ENCODE assay signal across 8 cellular contexts in the genomic region with DNA sequence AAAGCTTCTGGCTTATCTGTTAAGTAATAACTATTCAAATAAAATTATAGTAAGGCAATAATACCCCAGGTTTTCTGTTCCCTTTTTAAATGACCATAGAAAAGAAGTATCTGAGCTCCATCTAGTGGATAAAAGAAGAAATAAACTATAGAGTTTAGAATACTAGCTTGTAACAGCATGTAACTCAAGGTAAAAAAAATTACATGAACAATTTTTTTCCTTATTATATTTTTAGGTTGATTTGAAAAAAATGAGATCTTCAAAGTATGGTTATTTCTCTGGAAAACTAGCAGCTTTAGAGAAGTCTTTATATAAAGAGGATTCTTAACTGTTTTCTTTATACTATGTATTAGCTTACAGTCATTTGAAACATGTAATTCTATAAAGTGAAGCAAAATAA. TPM values are rescaled to one million over a fixed set of nuclear protein-coding genes. Genes with fewer than 3 reads are reported as not detected.
DNase-seq lines count a peak whose midpoint lies in the region; ATAC-seq and TF ChIP-seq lines count a peak whose summit lies in the region.

No MANE protein-coding gene starts in this region.

- no peak overlapping the region for H3K14ac ChIP-seq in neuronal stem cell (ENCODE audit: low read length)

- H3K9me3 Mint-ChIP-seq in endothelial cell (ENCODE audit: unreplicated experiment), result no peaks in the 10 kb centered on the region
- H3K9me3 Mint-ChIP-seq in activated T-cell treated with anti-CD3 and anti-CD28 coated beads, Interleukin-2, amount 50 U/mL, for 24 hours, result no peaks in the 10 kb centered on the region

- H3K4me1 ChIP-seq in DOHH2 (ENCODE audit: control insufficient read depth, low read length) (peaks cover 27% of the 10 kb centered on the region), PC-3 (ENCODE audit: insufficient read depth, low read length) (no peaks in the 10 kb centered on the region), neuronal stem cell (ENCODE audit: control insufficient read depth in 2 of 2, insufficient read depth in 1 of 2, low read depth in 1 of 2, low read length in 2 of 2) (no peaks in the 10 kb centered on the region)

- H3K23ac ChIP-seq in neuronal stem cell (ENCODE audit: low read depth, low read length, poor library complexity), result no peak overlapping the region

- no peaks in the 10 kb centered on the region for H3K27me3 Mint-ChIP-seq in endothelial cell (ENCODE audit: unreplicated experiment)
- no peaks in the 10 kb centered on the region for H3K27me3 Mint-ChIP-seq in activated T-cell treated with anti-CD3 and anti-CD28 coated beads, Interleukin-2, amount 50 U/mL, for 24 hours

- no peaks in the 10 kb centered on the region for H3K79me2 ChIP-seq in DOHH2 (ENCODE audit: control insufficient read depth, low read length)
- no peaks in the 10 kb centered on the region for H3K79me2 ChIP-seq in PC-3 (ENCODE audit: low read length)

- H4K20me1 ChIP-seq in DOHH2 (ENCODE audit: control insufficient read depth, insufficient read depth, low read depth, low read length) (no peaks in the 10 kb centered on the region), PC-3 (ENCODE audit: low read length) (peaks cover 6% of the 10 kb centered on the region)

- no peak overlapping the region for H4K8ac ChIP-seq in neuronal stem cell (ENCODE audit: low read depth, low read length)

- no peak overlapping the region for H3K27ac ChIP-seq in DOHH2 (ENCODE audit: low read depth, low read length)
- H3K27ac ChIP-seq in PC-3 (ENCODE audit: low read length), result no peak overlapping the region
- H3K27ac ChIP-seq in neuronal stem cell (replicated peaks; ENCODE audit: low read length), result no peak overlapping the region

- H3K4me1 Mint-ChIP-seq in endothelial cell (ENCODE audit: unreplicated experiment), result peaks cover 7% of the 10 kb centered on the region
- H3K4me1 Mint-ChIP-seq in activated T-cell treated with anti-CD3 and anti-CD28 coated beads, Interleukin-2, amount 50 U/mL, for 24 hours (ENCODE audit: low read depth), result no peaks in the 10 kb centered on the region

- no peak overlapping the region for H2AK5ac ChIP-seq in neuronal stem cell (ENCODE audit: low read depth, low read length)

- H3K27me3 ChIP-seq in DOHH2 (ENCODE audit: control insufficient read depth, low read length) (no peaks in the 10 kb centered on the region), PC-3 (ENCODE audit: low read length) (no peaks in the 10 kb centered on the region), neuronal stem cell (ENCODE audit: control insufficient read depth in 3 of 3, insufficient read depth in 3 of 3, low read depth in 1 of 3, low read length in 3 of 3) (no peaks in the 10 kb centered on the region)

- H3K18ac ChIP-seq in neuronal stem cell (ENCODE audit: low read length), result no peak overlapping the region

- H3K27ac Mint-ChIP-seq in endothelial cell (ENCODE audit: unreplicated experiment), result no peak overlapping the region
- H3K27ac Mint-ChIP-seq in activated T-cell treated with anti-CD3 and anti-CD28 coated beads, Interleukin-2, amount 50 U/mL, for 24 hours, result no peak overlapping the region

- no peak overlapping the region for H2BK5ac ChIP-seq in neuronal stem cell (ENCODE audit: low read length)

- no peak overlapping the region for H2BK120ac ChIP-seq in neuronal stem cell (ENCODE audit: low read depth, low read length)

- no peak overlapping the region for H4K91ac ChIP-seq in neuronal stem cell (ENCODE audit: low read depth, low read length, poor library complexity)

- no TSS peak for BruUV-seq in PC-3 (replicated peaks; lab: Mats Ljungman, UMichigan)

- no peak overlapping the region for H2AFZ ChIP-seq in PC-3 (ENCODE audit: low read length)
- no peak overlapping the region for H2AFZ ChIP-seq in neuronal stem cell (ENCODE audit: low read length)

- H3K9me3 ChIP-seq in DOHH2 (ENCODE audit: control insufficient read depth, insufficient read depth, low read length) (no peaks in the 10 kb centered on the region), PC-3 (ENCODE audit: low read length) (no peaks in the 10 kb centered on the region), neuronal stem cell (replicated peaks in 1 of 2; ENCODE audit: control insufficient read depth in 2 of 2, insufficient read depth in 1 of 2, low read depth in 1 of 2, low read length in 2 of 2) (no peaks in the 10 kb centered on the region)

- H3K9ac ChIP-seq in PC-3 (ENCODE audit: low read length), result no peak overlapping the region
- H3K9ac ChIP-seq in neuronal stem cell (ENCODE audit: low read depth, low read length, poor library complexity), result no peak overlapping the region

- TF ChIP-seq CTCF in DOHH2 (IDR thresholded peaks at IDR 0.05; ENCODE audit: low read depth, low read length, poor library complexity, severe bottlenecking) (peak; percentile 44), PC-3 (conservative IDR thresholded peaks at IDR 0.05; ENCODE audit: low read depth, low read length) (peak; percentile 72), endothelial cell (IDR thresholded peaks at IDR 0.05; ENCODE audit: unreplicated experiment) (peak; percentile 58)

- H3K9me2 ChIP-seq in DOHH2 (replicated peaks; ENCODE audit: control insufficient read depth, low read length) (no peaks in the 10 kb centered on the region), PC-3 (replicated peaks; ENCODE audit: low read length) (no peaks in the 10 kb centered on the region)

- H3K4ac ChIP-seq in neuronal stem cell (ENCODE audit: low read length), result no peak overlapping the region

- H3F3A ChIP-seq in DOHH2 (ENCODE audit: control insufficient read depth, insufficient read depth) (0 out of 2 replicates have a peak, but pooled peaks cover 2% of the 10 kb centered on the region), PC-3 (ENCODE audit: low read length, unreplicated experiment) (peaks cover 3% of the 10 kb centered on the region)

- H3K4me2 ChIP-seq in DOHH2 (ENCODE audit: low read length) (no peak overlapping the region; the same call in 1 of the 2 replicates), PC-3 (ENCODE audit: low read length) (no peak overlapping the region), neuronal stem cell (ENCODE audit: insufficient read depth, low read length, poor library complexity, severe bottlenecking) (no peak overlapping the region)

- peak; percentile 26 for DNase-seq in Jurkat, Clone E6-1 (ENCODE audit: low read depth, low spot score)
- DNase-seq in PC-3 (peak; percentile 69), endothelial cell (ENCODE audit: low spot score) (no peak), neuronal stem cell (ENCODE audit: low spot score) (peak; percentile 9), mesenteric fat pad (ENCODE audit: low spot score) (no peak)
- DNase-seq in activated T-cell treated with anti-CD3 and anti-CD28 coated beads, Interleukin-2, amount 50 U/mL, for 24 hours, result no peak

- intact Hi-C loops in PC-3 (cut with micrococcal nuclease), result loop anchor here (2.0 to 5.0 kb wide), 3 partner anchors 57 to 217 kb away; a partner anchor contains a TSS

- H2BK12ac ChIP-seq in neuronal stem cell (ENCODE audit: low read length), result no peak overlapping the region

- CTCF ChIA-PET in PC-3 (lab: Charles Lee), result interaction anchor here (0.5 to 1.0 kb wide), 5 partner anchors 25 to 222 kb away, joined by 3 to 6 read pairs (median 4); no protein-coding TSS in a partner anchor

- H3K36me3 ChIP-seq in DOHH2 (ENCODE audit: control insufficient read depth, low read length), result no peaks in the 10 kb centered on the region
- peaks cover 46% of the 10 kb centered on the region for H3K36me3 ChIP-seq in PC-3 (ENCODE audit: low read depth, low read length)
- H3K36me3 ChIP-seq in neuronal stem cell (replicated peaks in 1 of 2; ENCODE audit: control insufficient read depth in 2 of 2, insufficient read depth in 2 of 2, low read length in 2 of 2), result peaks cover 2 to 95% of the 10 kb centered on the region in 2 donors

- no peak overlapping the region for H2BK15ac ChIP-seq in neuronal stem cell (ENCODE audit: low read length)

- no peak overlapping the region for H3K4me3 Mint-ChIP-seq in endothelial cell (ENCODE audit: unreplicated experiment)
- H3K4me3 Mint-ChIP-seq in activated T-cell treated with anti-CD3 and anti-CD28 coated beads, Interleukin-2, amount 50 U/mL, for 24 hours, result no peak overlapping the region

- H3K4me3 ChIP-seq in DOHH2 (ENCODE audit: low read length), result no peak overlapping the region
- H3K4me3 ChIP-seq in Jurkat, Clone E6-1 (ENCODE audit: low read length), result no peak overlapping the region
- no peak overlapping the region for H3K4me3 ChIP-seq in PC-3 (ENCODE audit: low read length)
- no peak overlapping the region for H3K4me3 ChIP-seq in neuronal stem cell (ENCODE audit: low read length in 2 of 2)

- no peaks in the 10 kb centered on the region for H3K79me1 ChIP-seq in neuronal stem cell (ENCODE audit: low read depth, low read length)

- H3K36me3 Mint-ChIP-seq in endothelial cell (ENCODE audit: low read depth, unreplicated experiment), result peaks cover 7% of the 10 kb centered on the region
- peaks cover 19% of the 10 kb centered on the region for H3K36me3 Mint-ChIP-seq in activated T-cell treated with anti-CD3 and anti-CD28 coated beads, Interleukin-2, amount 50 U/mL, for 24 hours (ENCODE audit: low read depth)

- peak; percentile 84 for ATAC-seq in GM21723 (IDR thresholded peaks at IDR 0.05; ENCODE audit: unreplicated experiment)
- peak; percentile 49 for ATAC-seq in PC-3

- POLR2A ChIA-PET in PC-3 (lab: Charles Lee; ENCODE audit: unreplicated experiment), result no interaction called here

RNA-seq across cellular contexts. Expression of a gene that starts 58.1 kb away (rescaled TPM):
- polyA plus RNA-seq in Jurkat, Clone E6-1 (2012; ENCODE audit: insufficient read depth, insufficient read length), result 15.0 TPM
- total RNA-seq in PC-3 (2014; rRNA removed) (76.2 and 80.3 TPM in 2 replicates), endothelial cell (ENCODE audit: unreplicated experiment) (171 TPM), mesenteric fat pad (127 TPM)
- 67.2 TPM for polyA plus RNA-seq in neuronal stem cell (2013, experiment 1 of 2)
- 67.6 TPM for polyA plus RNA-seq in neuronal stem cell (2013, experiment 2 of 2)

Comparison
In these comparisons a context has a peak if more than half of its experiments do, and no peak if none do; other contexts are left out.
1. DNase-seq: peak in Jurkat, Clone E6-1 (single experiment), PC-3 (single experiment) and neuronal stem cell (single experiment); none in endothelial cell (single experiment), activated T-cell treated with anti-CD3 and anti-CD28 coated beads, Interleukin-2, amount 50 U/mL, for 24 hours (single experiment) and mesenteric fat pad (single experiment).
2. Peak in every context shown above with its lines, with median percentiles within 50 percentile points of each other: CTCF ChIP-seq.